Comparison of ENCODE assay signal across 8 cellular contexts in genomic region chr14:103141117-103141796, GRCh38. TPM values are rescaled to one million over a fixed set of nuclear protein-coding genes. Genes with fewer than 3 reads are reported as not detected.
DNase-seq lines count a peak whose midpoint lies in the region; ATAC-seq, FAIRE-seq and TF ChIP-seq lines count a peak whose summit lies in the region.

No MANE protein-coding gene starts in this region.

- H3K4me3 ChIP-seq in HFF-Myc (replicated peaks; ENCODE audit: low read depth, low read length): no peak overlapping the region
- H3K4me3 ChIP-seq in GM12878: peak overlapping the region; percentile 7; the same call in 1 of the 2 replicates

- intact Hi-C loops in GM12878 (cut with micrococcal nuclease; ENCODE audit: unreplicated experiment): loop anchor here (2.0 to 5.0 kb wide), 2 partner anchors 46 to 152 kb away; no protein-coding TSS in a partner anchor

- no peak overlapping the region for H2AFZ ChIP-seq in GM12878 (ENCODE audit: control insufficient read depth, low read depth, low read length)

- H3K27me3 Mint-ChIP-seq in activated CD8-positive, alpha-beta memory T cell treated with anti-CD3 and anti-CD28 coated beads, Interleukin-2, amount 10 ng/mL, durations not matched to agents 7 days and 5 days: peaks cover 35% of the 10 kb centered on the region
- H3K27me3 Mint-ChIP-seq in mesothelial cell of epicardium (ENCODE audit: low read depth) (no peaks in the 10 kb centered on the region), T-helper 17 cell (peaks cover 63% of the 10 kb centered on the region)

- no peak for TF ChIP-seq EP300 in GM12878 (IDR thresholded peaks at IDR 0.05; ENCODE audit: borderline replicate concordance in 1 of 2, control insufficient read depth in 1 of 2, low read depth in 2 of 2, low read length in 2 of 2)

- H3K9me3 Mint-ChIP-seq in activated CD8-positive, alpha-beta memory T cell treated with anti-CD3 and anti-CD28 coated beads, Interleukin-2, amount 10 ng/mL, durations not matched to agents 7 days and 5 days (ENCODE audit: low read depth): no peaks in the 10 kb centered on the region
- no peaks in the 10 kb centered on the region for H3K9me3 Mint-ChIP-seq in mesothelial cell of epicardium

- H3K27me3 ChIP-seq in GM12878 (replicated peaks in 1 of 2; ENCODE audit: control insufficient read depth in 2 of 2, insufficient read depth in 2 of 2, low read length in 1 of 2): no peaks in the 10 kb centered on the region

- H3K9me3 ChIP-seq in GM12878 (replicated peaks; ENCODE audit: control insufficient read depth, insufficient read depth, low read length) (no peaks in the 10 kb centered on the region), T-helper 17 cell (ENCODE audit: control insufficient read depth, low read length, poor library complexity, severe bottlenecking) (no peaks in the 10 kb centered on the region)

- H3K4me1 ChIP-seq in GM12878 (ENCODE audit: control insufficient read depth, insufficient read depth, low read length): peaks cover 16% of the 10 kb centered on the region

- POLR2A ChIA-PET in GM12878 (lab: Charles Lee): interaction anchor here (0.9 to 2.1 kb wide), 6 partner anchors 29 to 41 kb away, joined by 3 to 7 read pairs (median 6); no protein-coding TSS in a partner anchor

- H3K36me3 ChIP-seq in GM12878 (ENCODE audit: control insufficient read depth in 2 of 2, insufficient read depth in 2 of 2, low read length in 1 of 2): no peaks in the 10 kb centered on the region

- FAIRE-seq in GM12878 (lab: Jason Lieb, UNC) (no peak), RCC 7860 (lab: Jason Lieb, UNC) (no peak)

- H3K79me2 ChIP-seq in GM12878 (ENCODE audit: control insufficient read depth, insufficient read depth, low read length): no peaks in the 10 kb centered on the region

- CTCF ChIA-PET in activated CD8-positive, alpha-beta memory T cell treated with anti-CD3 and anti-CD28 coated beads, Interleukin-2, amount 10 ng/mL, durations not matched to agents 7 days and 5 days (lab: Charles Lee): interaction anchor here (1.8 kb wide), 1 partner anchor 37 kb away, joined by 9 read pairs; no protein-coding TSS in a partner anchor
- CTCF ChIA-PET in GM12878 (lab: Yijun Ruan, JAX): interaction anchor here (0.6 to 8.6 kb wide), 26 partner anchors 9 to 150 kb away, joined by 3 to 176 read pairs (median 4); partner anchors contain the start of genes EXOC3L4 and TNFAIP2

- peak overlapping the region; percentile 75 for H3K4me2 ChIP-seq in GM12878 (ENCODE audit: control insufficient read depth, insufficient read depth)

- H3K36me3 Mint-ChIP-seq in activated CD8-positive, alpha-beta memory T cell treated with anti-CD3 and anti-CD28 coated beads, Interleukin-2, amount 10 ng/mL, durations not matched to agents 7 days and 5 days: no peaks in the 10 kb centered on the region
- H3K36me3 Mint-ChIP-seq in mesothelial cell of epicardium (peaks cover 6% of the 10 kb centered on the region), T-helper 17 cell (ENCODE audit: low read depth) (no peaks in the 10 kb centered on the region)

- no peak for ATAC-seq in activated CD8-positive, alpha-beta memory T cell treated with anti-CD3 and anti-CD28 coated beads, Interleukin-2, amount 10 ng/mL, durations not matched to agents 7 days and 5 days
- ATAC-seq in GM12878 (peak; percentile 50), T-helper 17 cell (no peak)

- no peaks in the 10 kb centered on the region for H4K20me1 ChIP-seq in GM12878 (ENCODE audit: control insufficient read depth, insufficient read depth)

- no peak for TF ChIP-seq POLR2A in GM12878 (IDR thresholded peaks at IDR 0.05; ENCODE audit: low read depth, low read length)

- H3K4me1 Mint-ChIP-seq in activated CD8-positive, alpha-beta memory T cell treated with anti-CD3 and anti-CD28 coated beads, Interleukin-2, amount 10 ng/mL, durations not matched to agents 7 days and 5 days: no peaks in the 10 kb centered on the region
- H3K4me1 Mint-ChIP-seq in mesothelial cell of epicardium: peaks cover 47% of the 10 kb centered on the region
- H3K4me1 Mint-ChIP-seq in T-helper 17 cell: no peaks in the 10 kb centered on the region

- RAD21 ChIA-PET in GM12878 (lab: Charles Lee; ENCODE audit: unreplicated experiment): interaction anchor here (0.7 to 5.3 kb wide), 14 partner anchors 8 to 193 kb away, joined by 3 to 120 read pairs (median 4); partner anchors contain the start of gene EIF5

- TF ChIP-seq RAD21 in GM12878 (IDR thresholded peaks at IDR 0.05; ENCODE audit: insufficient read depth, low read depth, low read length): peak; percentile 74

- 13% methylated on average over 8 of the region's 8 CpGs for WGBS in GM12878 (ENCODE audit: insufficient coverage, insufficient replicate concordance, low lambda C conversion rate, missing lambda C conversion rate)

- BruUV-seq in GM12878 (replicated peaks; lab: Mats Ljungman, UMichigan): no TSS peak

- no peak overlapping the region for H3K4me3 Mint-ChIP-seq in activated CD8-positive, alpha-beta memory T cell treated with anti-CD3 and anti-CD28 coated beads, Interleukin-2, amount 10 ng/mL, durations not matched to agents 7 days and 5 days
- no peak overlapping the region for H3K4me3 Mint-ChIP-seq in mesothelial cell of epicardium
- H3K4me3 Mint-ChIP-seq in T-helper 17 cell: no peak overlapping the region

- TF ChIP-seq CTCF in HFF-Myc (IDR thresholded peaks at IDR 0.05; ENCODE audit: low read depth, low read length, missing control alignments): peak; percentile 84
- TF ChIP-seq CTCF in GM12878 (IDR thresholded peaks at IDR 0.05 in 2 of 3, conservative IDR thresholded peaks at IDR 0.05 in 1 of 3; ENCODE audit: control insufficient read depth in 2 of 3, extremely low read depth in 1 of 3, insufficient read depth in 1 of 3, low read depth in 3 of 3, low read length in 3 of 3): peak; percentile 82 to 95 (median 92)
- no peak for TF ChIP-seq CTCF in mesothelial cell of epicardium (IDR thresholded peaks at IDR 0.05; ENCODE audit: unreplicated experiment)

- H3K27ac Mint-ChIP-seq in activated CD8-positive, alpha-beta memory T cell treated with anti-CD3 and anti-CD28 coated beads, Interleukin-2, amount 10 ng/mL, durations not matched to agents 7 days and 5 days: no peak overlapping the region
- peak overlapping the region; percentile 12 for H3K27ac Mint-ChIP-seq in mesothelial cell of epicardium
- H3K27ac Mint-ChIP-seq in T-helper 17 cell: no peak overlapping the region

- SMC1A ChIA-PET in GM12878 (lab: Charles Lee; ENCODE audit: uncharacterized antibody, unreplicated experiment): interaction anchor here (1.0 to 3.9 kb wide), 12 partner anchors 11 to 67 kb away, joined by 3 to 60 read pairs (median 4); no protein-coding TSS in a partner anchor

- H3K27ac ChIP-seq in GM12878 (ENCODE audit: control insufficient read depth, insufficient read depth): peak overlapping the region; percentile 12; the same call in 1 of the 2 replicates

- H3K9ac ChIP-seq in GM12878 (ENCODE audit: control insufficient read depth, insufficient read depth, low read length): no peak overlapping the region

- DNase-seq in activated CD8-positive, alpha-beta memory T cell treated with anti-CD3 and anti-CD28 coated beads, Interleukin-2, amount 10 ng/mL, durations not matched to agents 7 days and 5 days: peak; percentile 52
- no peak for DNase-seq in activated CD8-positive, alpha-beta memory T cell treated with anti-CD3 and anti-CD28 coated beads for 24 hours
- DNase-seq in HFF-Myc (ENCODE audit: extremely low read depth, low read depth): no peak
- DNase-seq in NCI-H2196 (lab: John Stamatoyannopoulos, UW; ENCODE audit: unreplicated experiment): peak; percentile 55
- no peak for DNase-seq in GM12878 (ENCODE audit: low read depth, low spot score)
- DNase-seq in mesothelial cell of epicardium (ENCODE audit: low spot score in 2 of 2, unreplicated experiment in 2 of 2): no peak
- no peak for DNase-seq in T-helper 17 cell
- no peak for DNase-seq in RCC 7860 (ENCODE audit: low spot score)

- in situ Hi-C loops in GM12878 (cut with MboI): no loop called here

RNA-seq across cellular contexts. Expression of gene TNFAIP2, which starts 18.0 kb away (rescaled TPM):
- 1 to 10 TPM in 1 of 2 experiments, not detected in 1; 2.1 TPM for total RNA-seq in activated CD8-positive, alpha-beta memory T cell treated with anti-CD3 and anti-CD28 coated beads, Interleukin-2, amount 10 ng/mL, durations not matched to agents 7 days and 5 days
- total RNA-seq in GM12878 (2013; cell fraction: nucleolus; rRNA removed): 228 and 277 TPM in 2 replicates
- total RNA-seq in GM12878 (2014; rRNA removed): 75.4 and 81.6 TPM in 2 replicates
- total RNA-seq in GM12878 (2014; rRNA removed; fragmentation: Illumina TruSeq; extraction: Trizol): 51.0 and 58.3 TPM in 2 replicates
- total RNA-seq in GM12878 (2021): 107 and 116 TPM in 2 replicates
- polyA plus RNA-seq in GM12878 (2011; ENCODE audit: low read depth): 25.2 TPM
- polyA plus RNA-seq in GM12878 (2011; rRNA removed): 38.5 and 66.7 TPM in 2 replicates
- 82.8 and 101 TPM in 2 replicates for polyA plus RNA-seq in GM12878 (2011; cell fraction: cytosol; rRNA removed)
- polyA plus RNA-seq in GM12878 (2011; cell fraction: nucleus; rRNA removed): 340 and 362 TPM in 2 replicates
- 41.1 and 61.7 TPM in 2 replicates for polyA plus RNA-seq in GM12878 (2012)
- polyA plus RNA-seq in GM12878 (2014; fragmentation: Illumina TruSeq; extraction: Trizol): 36.8 and 67.5 TPM in 2 replicates
- polyA plus RNA-seq in GM12878 (2014; fragmentation: Nextera tagmentation; extraction: Ambion mirVana): 100 to 1,000 TPM in 1 of 2 experiments, 10 to 100 TPM in 1; 85.6 to 106 TPM
- 137 and 150 TPM in 2 replicates for polyA plus RNA-seq in GM12878 (2014; rRNA removed)
- polyA plus RNA-seq in GM12878 (2016; fragmentation: Nextera tagmentation; extraction: Ambion mirVana): 1 to 10 TPM; 7.1 TPM
- polyA minus RNA-seq in GM12878 (2011; rRNA and poly(A)+ RNA removed): 29.0 and 63.6 TPM in 2 replicates
- 40.4 and 44.5 TPM in 2 replicates for polyA minus RNA-seq in GM12878 (2011; cell fraction: cytosol; rRNA and poly(A)+ RNA removed)
- 25.3 and 36.6 TPM in 2 replicates for polyA minus RNA-seq in GM12878 (2011; cell fraction: nucleus; rRNA and poly(A)+ RNA removed)
- 101 to 119 TPM (median 108 TPM) in 3 replicates for total RNA-seq in mesothelial cell of epicardium
- total RNA-seq in T-helper 17 cell: 10 to 100 TPM in 1 of 2 donors, 1 to 10 TPM in 1; 6.3 to 20.6 TPM

RNA-seq across cellular contexts. Expression of gene EXOC3L4, which starts 46.7 kb away (rescaled TPM):
- not detected for total RNA-seq in activated CD8-positive, alpha-beta memory T cell treated with anti-CD3 and anti-CD28 coated beads, Interleukin-2, amount 10 ng/mL, durations not matched to agents 7 days and 5 days
- not detected in 2 replicates for total RNA-seq in GM12878 (2013; cell fraction: nucleolus; rRNA removed)
- total RNA-seq in GM12878 (2014; rRNA removed): not detected in 2 replicates
- not detected in 2 replicates for total RNA-seq in GM12878 (2014; rRNA removed; fragmentation: Illumina TruSeq; extraction: Trizol)
- total RNA-seq in GM12878 (2021): not detected in 2 replicates
- not detected for polyA plus RNA-seq in GM12878 (2011; ENCODE audit: low read depth)
- polyA plus RNA-seq in GM12878 (2011; rRNA removed): not detected in 2 replicates
- polyA plus RNA-seq in GM12878 (2011; cell fraction: cytosol; rRNA removed): not detected in 2 replicates
- 0.15 TPM in 1 of 2 replicates, not detected in the other for polyA plus RNA-seq in GM12878 (2011; cell fraction: nucleus; rRNA removed)
- not detected in 2 replicates for polyA plus RNA-seq in GM12878 (2012)
- polyA plus RNA-seq in GM12878 (2014; fragmentation: Illumina TruSeq; extraction: Trizol): not detected in 2 replicates
- polyA plus RNA-seq in GM12878 (2014; fragmentation: Nextera tagmentation; extraction: Ambion mirVana): not detected
- polyA plus RNA-seq in GM12878 (2014; rRNA removed): not detected in 2 replicates
- not detected for polyA plus RNA-seq in GM12878 (2016; fragmentation: Nextera tagmentation; extraction: Ambion mirVana)
- polyA minus RNA-seq in GM12878 (2011; rRNA and poly(A)+ RNA removed): not detected in 2 replicates
- polyA minus RNA-seq in GM12878 (2011; cell fraction: cytosol; rRNA and poly(A)+ RNA removed): not detected in 2 replicates
- not detected in 2 replicates for polyA minus RNA-seq in GM12878 (2011; cell fraction: nucleus; rRNA and poly(A)+ RNA removed)
- 0.18 TPM in 1 of 3 replicates, not detected in the others for total RNA-seq in mesothelial cell of epicardium
- total RNA-seq in T-helper 17 cell: not detected

RNA-seq across cellular contexts. Expression of gene LBHD2, which starts 57.2 kb away (rescaled TPM):
- total RNA-seq in activated CD8-positive, alpha-beta memory T cell treated with anti-CD3 and anti-CD28 coated beads, Interleukin-2, amount 10 ng/mL, durations not matched to agents 7 days and 5 days: not detected
- total RNA-seq in GM12878 (2013; cell fraction: nucleolus; rRNA removed): not detected in 2 replicates
- total RNA-seq in GM12878 (2014; rRNA removed) (not detected in 2 replicates), GM12878 (2014; rRNA removed; fragmentation: Illumina TruSeq; extraction: Trizol) (not detected in 2 replicates), GM12878 (2021) (not detected in 2 replicates), mesothelial cell of epicardium (not detected in 3 replicates), T-helper 17 cell (not detected)
- not detected for polyA plus RNA-seq in GM12878 (2011; ENCODE audit: low read depth)
- polyA plus RNA-seq in GM12878 (2011; rRNA removed) (not detected in 2 replicates), GM12878 (2014; fragmentation: Illumina TruSeq; extraction: Trizol) (not detected in 2 replicates), GM12878 (2014; fragmentation: Nextera tagmentation; extraction: Ambion mirVana) (not detected), GM12878 (2014; rRNA removed) (not detected in 2 replicates), GM12878 (2016; fragmentation: Nextera tagmentation; extraction: Ambion mirVana) (not detected)
- polyA plus RNA-seq in GM12878 (2011; cell fraction: cytosol; rRNA removed): not detected in 2 replicates
- polyA plus RNA-seq in GM12878 (2011; cell fraction: nucleus; rRNA removed): not detected in 2 replicates
- not detected in 2 replicates for polyA plus RNA-seq in GM12878 (2012)
- polyA minus RNA-seq in GM12878 (2011; rRNA and poly(A)+ RNA removed): not detected in 2 replicates
- polyA minus RNA-seq in GM12878 (2011; cell fraction: cytosol; rRNA and poly(A)+ RNA removed): not detected in 2 replicates
- polyA minus RNA-seq in GM12878 (2011; cell fraction: nucleus; rRNA and poly(A)+ RNA removed): not detected in 2 replicates

Comparison
In these comparisons a context has a peak if more than half of its experiments do, and no peak if none do; other contexts are left out.
1. DNase-seq: peak in activated CD8-positive, alpha-beta memory T cell treated with anti-CD3 and anti-CD28 coated beads, Interleukin-2, amount 10 ng/mL, durations not matched to agents 7 days and 5 days (single experiment) and NCI-H2196 (single experiment); none in activated CD8-positive, alpha-beta memory T cell treated with anti-CD3 and anti-CD28 coated beads for 24 hours (single experiment), HFF-Myc (single experiment), GM12878 (single experiment), mesothelial cell of epicardium (0 of 2), T-helper 17 cell (0 of 3) and RCC 7860 (single experiment).